ENCODE assay signal across 1 cellular context in genomic region chr3:195960971-195961760, GRCh38.
TF ChIP-seq lines count a peak whose summit lies in the region.

No MANE protein-coding gene starts in this region.

TF ChIP-seq in HepG2, 621 proteins besides CTCF, POLR2A, EP300 and RAD21:
- TF ChIP-seq ZBTB39 (CRISPR knock-in tag; IDR thresholded peaks at IDR 0.05): 0 out of 2 replicates have a peak, but pooled peaks have one; percentile 41
TF ChIP-seq in HepG2: peak in this region for 1; not testable (repeated sequence) for 620.
